ENCODE assay signal across 11 cellular contexts in genomic region chr18:35624140-35624539, GRCh38. TPM values are rescaled to one million over a fixed set of nuclear protein-coding genes. Genes with fewer than 3 reads are reported as not detected.
DNase-seq lines count a peak whose midpoint lies in the region; ATAC-seq and TF ChIP-seq lines count a peak whose summit lies in the region.
"Had no signal": no experiment of that assay in that cellular context is flagged by ENCODE, and none has a peak within 500 bp of the region (broad histone marks: within the 10 kb centered on the region; RNA-seq: fewer than 3 reads in every experiment).

No MANE protein-coding gene starts in this region.

- no peak overlapping the region for H3K4me3 Mint-ChIP-seq in type B pancreatic cell

- TF ChIP-seq CTCF in GM20000 (IDR thresholded peaks at IDR 0.05; ENCODE audit: extremely low read depth, missing control alignments) (no peak), choroid plexus epithelial cell (conservative IDR thresholded peaks at IDR 0.05; ENCODE audit: low read depth, low read length) (no peak), type B pancreatic cell (conservative IDR thresholded peaks at IDR 0.05) (no peak)

- H3K27ac Mint-ChIP-seq in type B pancreatic cell: no peak overlapping the region

- no peak overlapping the region for H3K4me3 ChIP-seq in choroid plexus epithelial cell (ENCODE audit: low read depth, low read length)
- H3K4me3 ChIP-seq: colonic mucosa, heart right ventricle had no signal

- H3K9me3 Mint-ChIP-seq in type B pancreatic cell: peaks cover 24% of the 10 kb centered on the region

- H3K36me3 Mint-ChIP-seq in type B pancreatic cell: peaks cover 38% of the 10 kb centered on the region

- DNase-seq in GM20000 (ENCODE audit: low spot score) (peak; percentile 13), choroid plexus epithelial cell (ENCODE audit: low read depth) (peak; percentile 24), mesenteric fat pad (ENCODE audit: low spot score) (no peak), Ammon's horn (ENCODE audit: low spot score) (no peak), type B pancreatic cell (ENCODE audit: extremely low spot score, unreplicated experiment) (no peak)
- DNase-seq in stimulated activated CD4-positive, alpha-beta T cell treated with anti-CD3 and anti-CD28 coated beads, Interleukin-4, amount 100 ng/mL, for 4 hours: no peak
- DNase-seq: colonic mucosa, heart right ventricle, NCI-H146 had no signal

- ATAC-seq in GM18502 (IDR thresholded peaks at IDR 0.05; ENCODE audit: poor library complexity, unreplicated experiment): peak; percentile 94
- ATAC-seq in HG03108 (IDR thresholded peaks at IDR 0.05; ENCODE audit: unreplicated experiment): peak; percentile 67
- ATAC-seq: heart right ventricle had no signal

- H3K4me1 Mint-ChIP-seq in type B pancreatic cell (ENCODE audit: unreplicated experiment): no peaks in the 10 kb centered on the region

- H3K27me3 Mint-ChIP-seq in type B pancreatic cell: no peaks in the 10 kb centered on the region

RNA-seq across cellular contexts. Expression of gene GALNT1, which starts 42.6 kb away (rescaled TPM):
- total RNA-seq in mesenteric fat pad (79.0 TPM), type B pancreatic cell (ENCODE audit: low replicate concordance) (92.1 and 100 TPM in 2 replicates)

Comparison
In these comparisons a context has a peak if more than half of its experiments do, and no peak if none do; other contexts are left out.
1. DNase-seq: peak in GM20000 (single experiment) and choroid plexus epithelial cell (single experiment); none in mesenteric fat pad (single experiment), Ammon's horn (single experiment), stimulated activated CD4-positive, alpha-beta T cell treated with anti-CD3 and anti-CD28 coated beads, Interleukin-4, amount 100 ng/mL, for 4 hours (0 of 2) and type B pancreatic cell (single experiment).